10 cellular contexts compared by ENCODE assay signal in the genomic region with DNA sequence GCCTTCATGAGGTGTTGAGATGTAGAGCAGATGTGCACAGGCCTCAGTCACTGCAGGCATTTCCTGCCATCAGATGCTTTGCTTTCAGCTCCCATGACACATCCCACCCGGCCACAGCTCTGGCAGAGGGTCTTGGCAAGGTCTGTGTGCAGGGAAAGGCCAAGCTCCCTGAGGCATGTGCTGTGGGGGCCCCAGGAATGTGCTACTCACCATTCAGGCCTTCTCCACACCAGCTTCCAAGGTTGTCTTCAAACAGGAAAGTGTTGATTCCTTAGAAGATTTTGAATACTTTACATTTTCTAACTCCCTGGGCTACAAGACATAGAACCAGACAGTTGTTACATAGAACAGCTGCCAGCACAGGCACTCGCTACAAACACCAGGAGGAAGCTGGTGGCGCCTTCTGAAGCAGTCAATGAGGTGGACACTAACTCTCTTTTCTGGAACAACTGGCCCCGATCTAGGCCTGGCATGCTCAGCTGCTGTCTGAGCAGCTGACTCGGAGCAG. TPM values are rescaled to one million over a fixed set of nuclear protein-coding genes. Genes with fewer than 3 reads are reported as not detected.
DNase-seq lines count a peak whose midpoint lies in the region; ATAC-seq, FAIRE-seq and TF ChIP-seq lines count a peak whose summit lies in the region.
"Had no signal": no experiment of that assay in that cellular context is flagged by ENCODE, and none has a peak within 500 bp of the region (broad histone marks: within the 10 kb centered on the region; RNA-seq: fewer than 3 reads in every experiment).

No MANE protein-coding gene starts in this region.

- peak overlapping the region; percentile 31 to 89 (median 73) for H3K4me3 Mint-ChIP-seq in CD4-positive, alpha-beta memory T cell
- peak overlapping the region; percentile 54 to 64 for H3K4me3 Mint-ChIP-seq in effector memory CD8-positive, alpha-beta T cell
- H3K4me3 Mint-ChIP-seq in nephron = peak overlapping the region in 1 of 3 experiments; percentile 34

- H3K27ac ChIP-seq in CD4-positive, alpha-beta memory T cell (ENCODE audit: low read depth, low read length) = peak overlapping the region; percentile 5
- H3K27ac ChIP-seq in PC-9 = no peak overlapping the region
- H3K27ac ChIP-seq: thoracic aorta had no signal

- no peak overlapping the region for H3K4me2 ChIP-seq in PC-9

- DNase-seq in CD4-positive, alpha-beta memory T cell = no peak
- DNase-seq in PC-9 (peak; percentile 34 to 41), NCI-H524 treated with DMSO at 0.1 percent for 48 hours (lab: John Stamatoyannopoulos, UW) (no peak), GM19239 (ENCODE audit: insufficient read length, low spot score) (no peak)
- no peak for DNase-seq in effector memory CD8-positive, alpha-beta T cell

- CTCF ChIA-PET in CD4-positive, alpha-beta memory T cell (lab: Charles Lee; ENCODE audit: partially characterized antibody) = interaction anchor here (0.7 to 1.8 kb wide), 6 partner anchors 13 to 39 kb away, joined by 3 to 4 read pairs (median 3); a partner anchor contains a TSS
- CTCF ChIA-PET in PC-9 (lab: Charles Lee) = interaction anchor here (0.6 kb wide), 1 partner anchor 1075 kb away, joined by 5 read pairs; no protein-coding TSS in a partner anchor

- H2AFZ ChIP-seq in PC-9 = no peak overlapping the region

- H3K36me3 ChIP-seq in CD4-positive, alpha-beta memory T cell (ENCODE audit: insufficient read depth, low read length) = peaks cover 5% of the 10 kb centered on the region
- no peaks in the 10 kb centered on the region for H3K36me3 ChIP-seq in PC-9 (ENCODE audit: low read depth)
- H3K36me3 ChIP-seq: thoracic aorta had no signal

- intact Hi-C loops in CD4-positive, alpha-beta memory T cell (cut with micrococcal nuclease) = loop anchor here (1.0 to 2.0 kb wide), 3 partner anchors 17 to 39 kb away; a partner anchor contains a TSS
- intact Hi-C loops in PC-9 (cut with micrococcal nuclease; ENCODE audit: unreplicated experiment) = no loop called here

- no peaks in the 10 kb centered on the region for H4K20me1 ChIP-seq in PC-9 (ENCODE audit: insufficient read depth)

- BruUV-seq in PC-9 (replicated peaks; lab: Mats Ljungman, UMichigan) = no TSS peak

- H3K27me3 ChIP-seq in CD4-positive, alpha-beta memory T cell (ENCODE audit: insufficient read depth, low read length) = no peaks in the 10 kb centered on the region
- peaks cover 7% of the 10 kb centered on the region; the same call in 1 of the 2 replicates for H3K27me3 ChIP-seq in PC-9 (ENCODE audit: insufficient read depth, low read depth)

- H3K9me3 ChIP-seq in CD4-positive, alpha-beta memory T cell (ENCODE audit: control insufficient read depth in 1 of 2, low read length in 2 of 2) = no peaks in the 10 kb centered on the region
- H3K9me3 ChIP-seq in PC-9 (ENCODE audit: insufficient read depth, low read depth) = no peaks in the 10 kb centered on the region
- H3K9me3 ChIP-seq: thoracic aorta had no signal

- H3K9me2 ChIP-seq in PC-9 (ENCODE audit: insufficient read depth) = no peaks in the 10 kb centered on the region

- no peaks in the 10 kb centered on the region for H3F3A ChIP-seq in PC-9 (ENCODE audit: insufficient read depth, low read depth)

- H3K4me1 Mint-ChIP-seq in CD4-positive, alpha-beta memory T cell = peaks cover 31 to 71% (median 50%) of the 10 kb centered on the region in 4 donors
- peaks cover 40 to 41% of the 10 kb centered on the region in 2 donors for H3K4me1 Mint-ChIP-seq in effector memory CD8-positive, alpha-beta T cell (ENCODE audit: low read depth in 2 of 2)
- peaks cover 61% of the 10 kb centered on the region for H3K4me1 Mint-ChIP-seq in nephron

- TF ChIP-seq CTCF in PC-9 (conservative IDR thresholded peaks at IDR 0.05) (no peak), nephron (IDR thresholded peaks at IDR 0.05; ENCODE audit: unreplicated experiment in 3 of 3) (no peak)

- peak; percentile 23 for ATAC-seq in effector memory CD8-positive, alpha-beta T cell (replicated peaks)
- no peak for ATAC-seq in GM18520 (IDR thresholded peaks at IDR 0.05; ENCODE audit: unreplicated experiment)
- ATAC-seq in GM19452 (IDR thresholded peaks at IDR 0.05; ENCODE audit: unreplicated experiment) = no peak
- ATAC-seq: left colon had no signal

- peaks cover 0 to 21% of the 10 kb centered on the region in 2 donors for H3K36me3 Mint-ChIP-seq in CD4-positive, alpha-beta memory T cell
- peaks cover 19% of the 10 kb centered on the region for H3K36me3 Mint-ChIP-seq in effector memory CD8-positive, alpha-beta T cell (ENCODE audit: insufficient read depth)
- H3K36me3 Mint-ChIP-seq in nephron (ENCODE audit: low read depth) = no peaks in the 10 kb centered on the region

- no peak for FAIRE-seq in GM19239 (lab: Jason Lieb, UNC)

- no peaks in the 10 kb centered on the region for H3K9me3 Mint-ChIP-seq in CD4-positive, alpha-beta memory T cell
- H3K9me3 Mint-ChIP-seq in effector memory CD8-positive, alpha-beta T cell = no peaks in the 10 kb centered on the region
- H3K9me3 Mint-ChIP-seq in nephron = no peaks in the 10 kb centered on the region

- no peak overlapping the region for H3K4me3 ChIP-seq in CD4-positive, alpha-beta memory T cell (ENCODE audit: low read length in 2 of 2)
- no peak overlapping the region for H3K4me3 ChIP-seq in PC-9
- H3K4me3 ChIP-seq: thoracic aorta had no signal

- H3K27me3 Mint-ChIP-seq in CD4-positive, alpha-beta memory T cell = no peaks in the 10 kb centered on the region
- H3K27me3 Mint-ChIP-seq in effector memory CD8-positive, alpha-beta T cell = no peaks in the 10 kb centered on the region
- H3K27me3 Mint-ChIP-seq in nephron (ENCODE audit: low read depth) = peaks cover 4% of the 10 kb centered on the region

- peak overlapping the region; percentile 86 to 94 (median 89) for H3K27ac Mint-ChIP-seq in CD4-positive, alpha-beta memory T cell
- H3K27ac Mint-ChIP-seq in effector memory CD8-positive, alpha-beta T cell = peak overlapping the region; percentile 81 to 85
- peak overlapping the region; percentile 87 to 92 (median 91) for H3K27ac Mint-ChIP-seq in nephron

- H3K79me2 ChIP-seq in PC-9 (ENCODE audit: low read depth) = no peaks in the 10 kb centered on the region

- POLR2A ChIA-PET in CD4-positive, alpha-beta memory T cell (lab: Charles Lee; ENCODE audit: partially characterized antibody) = interaction anchor here (0.6 to 6.0 kb wide), 7 partner anchors 17 to 47 kb away, joined by 3 to 40 read pairs (median 5); a partner anchor contains a TSS
- POLR2A ChIA-PET in PC-9 (lab: Charles Lee; ENCODE audit: unreplicated experiment) = no interaction called here

- peaks cover 53% of the 10 kb centered on the region for H3K4me1 ChIP-seq in CD4-positive, alpha-beta memory T cell (ENCODE audit: insufficient read depth, low read length)
- H3K4me1 ChIP-seq in PC-9 (replicated peaks; ENCODE audit: insufficient read depth) = no peaks in the 10 kb centered on the region; the same call in 1 of the 2 replicates

RNA-seq across cellular contexts. Expression of a gene that starts 27.8 kb away (rescaled TPM):
- total RNA-seq in CD4-positive, alpha-beta memory T cell = 10 to 100 TPM; 10.8 to 10.9 TPM
- 1 to 10 TPM; 3.3 to 4.9 TPM for polyA plus RNA-seq in CD4-positive, alpha-beta memory T cell
- total RNA-seq in PC-9 (2021) = 0.15 TPM in 1 of 2 replicates, not detected in the other

RNA-seq across cellular contexts. Expression of a gene that starts 28.6 kb away (rescaled TPM):
- 10 to 100 TPM; 66.0 to 67.0 TPM for total RNA-seq in CD4-positive, alpha-beta memory T cell
- 100 to 1,000 TPM; 123 to 129 TPM for polyA plus RNA-seq in CD4-positive, alpha-beta memory T cell
- total RNA-seq in PC-9 (2021) = 96.2 and 108 TPM in 2 replicates

RNA-seq across cellular contexts. Expression of a gene that starts 47.4 kb away (rescaled TPM):
- total RNA-seq in CD4-positive, alpha-beta memory T cell = 10 to 100 TPM; 50.1 to 55.3 TPM
- 10 to 100 TPM; 40.9 to 48.0 TPM for polyA plus RNA-seq in CD4-positive, alpha-beta memory T cell
- 39.6 and 50.0 TPM in 2 replicates for total RNA-seq in PC-9 (2021)

RNA-seq across cellular contexts. Expression of a gene that starts 47.8 kb away (rescaled TPM):
- total RNA-seq in CD4-positive, alpha-beta memory T cell = 1 to 10 TPM; 1.3 to 1.7 TPM
- polyA plus RNA-seq in CD4-positive, alpha-beta memory T cell = 1 to 10 TPM in 1 of 2 donors, under 1 TPM in 1; 0.81 to 2.8 TPM
- 66.7 and 92.0 TPM in 2 replicates for total RNA-seq in PC-9 (2021)

Comparison
In these comparisons a context has a peak if more than half of its experiments do, and no peak if none do; other contexts are left out.
1. DNase-seq: peak in PC-9 (2 of 2); none in CD4-positive, alpha-beta memory T cell (0 of 5), effector memory CD8-positive, alpha-beta T cell (0 of 3), NCI-H524 treated with DMSO at 0.1 percent for 48 hours (single experiment) and GM19239 (single experiment).
2. RNA of a gene that starts 27.8 kb away (total RNA-seq): 10.8 to 10.9 TPM in CD4-positive, alpha-beta memory T cell; 0.15 TPM in PC-9; every median in the first group is over 10 times any median in the second.
3. Peak in every context shown above with its lines, with median percentiles within 50 percentile points of each other: H3K27ac Mint-ChIP-seq.